Comparison of ENCODE assay signal across 8 cellular contexts in genomic region chr5:85049020-85049419, GRCh38.
DNase-seq lines count a peak whose midpoint lies in the region; ATAC-seq, FAIRE-seq and TF ChIP-seq lines count a peak whose summit lies in the region.

No MANE protein-coding gene starts in this region.

- no peak overlapping the region for H2BK12ac ChIP-seq in H9 (ENCODE audit: insufficient read length, low read depth, low read length)

- no peak overlapping the region for H3K9ac ChIP-seq in H9 (ENCODE audit: extremely low read depth, insufficient read length, low read length)
- no peak overlapping the region for H3K9ac ChIP-seq in fibroblast of lung (ENCODE audit: insufficient read depth, low read length)

- no peaks in the 10 kb centered on the region for H3K4me1 ChIP-seq in H9 (ENCODE audit: insufficient read depth, low read length)
- no peaks in the 10 kb centered on the region for H3K4me1 ChIP-seq in fibroblast of lung (ENCODE audit: control insufficient read depth, extremely low read depth, insufficient read depth, low read length)
- H3K4me1 ChIP-seq in small intestine (ENCODE audit: control insufficient read depth in 2 of 2, insufficient read depth in 1 of 2, low read depth in 1 of 2, low read length in 1 of 2) = no peaks in the 10 kb centered on the region
- no peaks in the 10 kb centered on the region for H3K4me1 ChIP-seq in psoas muscle

- no peak overlapping the region for H3K14ac ChIP-seq in H9 (ENCODE audit: insufficient read depth, low read length)

- H3K23ac ChIP-seq in H9 (ENCODE audit: insufficient read length, low read depth, low read length) = no peak overlapping the region

- FAIRE-seq in small intestine (lab: Jason Lieb, UNC) = no peak

- no peak overlapping the region for H3K4ac ChIP-seq in H9 (ENCODE audit: low read depth, low read length)

- H3K27ac ChIP-seq in H9 (ENCODE audit: insufficient read length, low read depth, low read length) = no peak overlapping the region
- H3K27ac ChIP-seq in fibroblast of lung (ENCODE audit: insufficient read depth, low read length) = no peak overlapping the region
- no peak overlapping the region for H3K27ac ChIP-seq in small intestine (ENCODE audit: low read depth in 1 of 2, low read length in 1 of 2)
- H3K27ac ChIP-seq in psoas muscle = no peak overlapping the region

- no peak overlapping the region for H3K4me3 Mint-ChIP-seq in H9
- no peak overlapping the region for H3K4me3 Mint-ChIP-seq in stimulated activated effector memory CD8-positive, alpha-beta T cell treated with anti-CD3 and anti-CD28 coated beads, Interleukin-12 subunit alpha, Interleukin-12 subunit beta, amount 100 ng/mL, for 72 hours

- peak overlapping the region in 2 of 3 experiments; percentile 50 to 96; a peak in 3 of 7 replicates for H3K27ac Mint-ChIP-seq in H9
- H3K27ac Mint-ChIP-seq in stimulated activated effector memory CD8-positive, alpha-beta T cell treated with anti-CD3 and anti-CD28 coated beads, Interleukin-12 subunit alpha, Interleukin-12 subunit beta, amount 100 ng/mL, for 72 hours = no peak overlapping the region

- no peak overlapping the region for H3K4me3 ChIP-seq in fibroblast of lung (replicated peaks in 1 of 4; ENCODE audit: control extremely low read depth in 1 of 4, insufficient read depth in 1 of 4, low read depth in 3 of 4, low read length in 4 of 4)
- no peak overlapping the region for H3K4me3 ChIP-seq in small intestine (ENCODE audit: low read depth in 1 of 2, low read length in 2 of 2)
- H3K4me3 ChIP-seq in psoas muscle = no peak overlapping the region

- H2AFZ ChIP-seq in H9 (ENCODE audit: low read length) (no peak overlapping the region), fibroblast of lung (ENCODE audit: low read length) (no peak overlapping the region)

- no peaks in the 10 kb centered on the region for H3K79me2 ChIP-seq in H9 (ENCODE audit: insufficient read depth, low read length)
- no peaks in the 10 kb centered on the region for H3K79me2 ChIP-seq in fibroblast of lung (ENCODE audit: control insufficient read depth, insufficient read depth, low read length)

- no peak overlapping the region for H2BK5ac ChIP-seq in H9 (ENCODE audit: insufficient read length, low read length)

- no peaks in the 10 kb centered on the region for H3K27me3 Mint-ChIP-seq in H9 (ENCODE audit: low read depth)

- no peaks in the 10 kb centered on the region for H3K36me3 ChIP-seq in fibroblast of lung (ENCODE audit: control insufficient read depth, insufficient read depth, low read length)
- H3K36me3 ChIP-seq in small intestine (ENCODE audit: control insufficient read depth in 2 of 2, insufficient read depth in 2 of 2, low read length in 2 of 2) = no peaks in the 10 kb centered on the region
- H3K36me3 ChIP-seq in psoas muscle (ENCODE audit: insufficient read depth in 1 of 2, low read depth in 1 of 2) = no peaks in the 10 kb centered on the region

- H3K27me3 ChIP-seq in H9 (ENCODE audit: insufficient read depth, low read length) = no peaks in the 10 kb centered on the region
- no peaks in the 10 kb centered on the region for H3K27me3 ChIP-seq in fibroblast of lung (ENCODE audit: control insufficient read depth, insufficient read depth, low read length)
- H3K27me3 ChIP-seq in small intestine (ENCODE audit: control insufficient read depth in 2 of 2, insufficient read depth in 2 of 2, low read length in 2 of 2) = no peaks in the 10 kb centered on the region
- no peaks in the 10 kb centered on the region for H3K27me3 ChIP-seq in psoas muscle (ENCODE audit: insufficient read depth in 3 of 3, low read length in 2 of 3)

- no peak overlapping the region for H4K5ac ChIP-seq in H9 (ENCODE audit: insufficient read length, low read depth, low read length)

- intact Hi-C loops in psoas muscle (cut with DNase I) = no loop called here

- no peaks in the 10 kb centered on the region for H3K23me2 ChIP-seq in H9 (ENCODE audit: insufficient read length, low read depth, low read length, poor library complexity, severe bottlenecking)

- H4K20me1 ChIP-seq in H9 (ENCODE audit: control insufficient read depth, insufficient read depth, insufficient read length) (no peaks in the 10 kb centered on the region), fibroblast of lung (ENCODE audit: control insufficient read depth, extremely low read depth, insufficient read depth, low read length) (no peaks in the 10 kb centered on the region)

- no peak overlapping the region for H3K56ac ChIP-seq in H9 (ENCODE audit: insufficient read length, low read depth, low read length)

- no peak overlapping the region for H4K8ac ChIP-seq in H9 (replicated peaks; ENCODE audit: insufficient read length, low read depth, low read length)

- DNase-seq in H9 (peak; percentile 50), NCI-H748 (lab: John Stamatoyannopoulos, UW; ENCODE audit: unreplicated experiment) (peak; percentile 83), fibroblast of lung (ENCODE audit: low read depth in 2 of 2) (peak; percentile 75 to 79), small intestine (peak; percentile 0), psoas muscle (no peak)
- no peak for DNase-seq in stimulated activated effector memory CD8-positive, alpha-beta T cell treated with anti-CD3 and anti-CD28 coated beads, Interleukin-12 subunit alpha, Interleukin-12 subunit beta, amount 100 ng/mL, for 72 hours (ENCODE audit: low spot score in 2 of 2)

- H3K4me1 Mint-ChIP-seq in H9 = peaks cover 0 to 9% of the 10 kb centered on the region in 2 experiments; a peak in 3 of 4 replicates
- no peaks in the 10 kb centered on the region for H3K4me1 Mint-ChIP-seq in stimulated activated effector memory CD8-positive, alpha-beta T cell treated with anti-CD3 and anti-CD28 coated beads, Interleukin-12 subunit alpha, Interleukin-12 subunit beta, amount 100 ng/mL, for 72 hours

- peaks cover 6 to 7% of the 10 kb centered on the region in 2 experiments; a peak in 2 of 5 replicates for H3K9me3 Mint-ChIP-seq in H9
- peaks cover 9% of the 10 kb centered on the region for H3K9me3 Mint-ChIP-seq in stimulated activated effector memory CD8-positive, alpha-beta T cell treated with anti-CD3 and anti-CD28 coated beads, Interleukin-12 subunit alpha, Interleukin-12 subunit beta, amount 100 ng/mL, for 72 hours

- H2AK5ac ChIP-seq in H9 (ENCODE audit: insufficient read length, low read length) = no peak overlapping the region

- H3K4me2 ChIP-seq in H9 (ENCODE audit: insufficient read depth, insufficient read length, low read length) = no peak overlapping the region
- H3K4me2 ChIP-seq in fibroblast of lung (ENCODE audit: extremely low read depth, insufficient read depth, low read length) = no peak overlapping the region

- H2BK15ac ChIP-seq in H9 (ENCODE audit: low read depth, low read length) = no peak overlapping the region

- WGBS in H9 (ENCODE audit: extremely low coverage, insufficient read length, low lambda C conversion rate) = no CpG with 5 or more reads among the region's 1 CpG
- WGBS in small intestine, 3 donors = 3 to 11% (median 8%) methylated on average over 1 of the region's 1 CpG
- WGBS in psoas muscle, 3 donors = 0 to 12% (median 10%) methylated on average over 1 of the region's 1 CpG

- H3K18ac ChIP-seq in H9 (ENCODE audit: insufficient read length, low read depth, low read length) = no peak overlapping the region

- H3K36me3 Mint-ChIP-seq in H9 (ENCODE audit: insufficient read depth in 1 of 3, low read depth in 3 of 3) = peaks cover 0 to 5% (median 0%) of the 10 kb centered on the region in 3 experiments; a peak in 1 of 7 replicates
- H3K36me3 Mint-ChIP-seq in stimulated activated effector memory CD8-positive, alpha-beta T cell treated with anti-CD3 and anti-CD28 coated beads, Interleukin-12 subunit alpha, Interleukin-12 subunit beta, amount 100 ng/mL, for 72 hours = no peaks in the 10 kb centered on the region

- H2BK20ac ChIP-seq in H9 (ENCODE audit: low read depth, low read length, poor library complexity, severe bottlenecking) = no peak overlapping the region

- H3K9me3 ChIP-seq in H9 (ENCODE audit: control insufficient read depth, low read depth, low read length) = no peaks in the 10 kb centered on the region
- H3K9me3 ChIP-seq in fibroblast of lung (ENCODE audit: control insufficient read depth, insufficient read depth, low read depth, low read length) = no peaks in the 10 kb centered on the region
- no peaks in the 10 kb centered on the region for H3K9me3 ChIP-seq in small intestine (ENCODE audit: control insufficient read depth, low read depth)
- no peaks in the 10 kb centered on the region for H3K9me3 ChIP-seq in psoas muscle

- H4K91ac ChIP-seq in H9 (ENCODE audit: insufficient read length, low read depth, low read length) = no peak overlapping the region

- H3T11ph ChIP-seq in H9 (ENCODE audit: low read length) = no peak overlapping the region

- TF ChIP-seq CTCF in H9 (conservative IDR thresholded peaks at IDR 0.05) = peak; percentile 73
- TF ChIP-seq CTCF in fibroblast of lung (conservative IDR thresholded peaks at IDR 0.05 in 1 of 2, IDR thresholded peaks at IDR 0.05 in 1 of 2; ENCODE audit: low read depth in 1 of 2, low read length in 2 of 2) = peak in 1 of 2 donors; percentile 59
- TF ChIP-seq CTCF in psoas muscle (IDR thresholded peaks at IDR 0.05) = no peak

- H3K79me1 ChIP-seq in H9 (ENCODE audit: insufficient read depth, low read depth, low read length, poor library complexity, severe bottlenecking) = no peaks in the 10 kb centered on the region

- ATAC-seq in stimulated activated effector memory CD8-positive, alpha-beta T cell treated with anti-CD3 and anti-CD28 coated beads, Interleukin-12 subunit alpha, Interleukin-12 subunit beta, amount 100 ng/mL, for 72 hours = no peak
- no peak for ATAC-seq in GM21576 (IDR thresholded peaks at IDR 0.05; ENCODE audit: unreplicated experiment)
- no peak for ATAC-seq in psoas muscle
- ATAC-seq in GM19351 (IDR thresholded peaks at IDR 0.05; ENCODE audit: unreplicated experiment) = no peak

- no peak overlapping the region for H2BK120ac ChIP-seq in H9 (ENCODE audit: low read depth, low read length, poor library complexity, severe bottlenecking)

Comparison
In these comparisons a context has a peak if more than half of its experiments do, and no peak if none do; other contexts are left out.
1. DNase-seq: peak in H9 (single experiment), NCI-H748 (single experiment), fibroblast of lung (2 of 2) and small intestine (single experiment); none in stimulated activated effector memory CD8-positive, alpha-beta T cell treated with anti-CD3 and anti-CD28 coated beads, Interleukin-12 subunit alpha, Interleukin-12 subunit beta, amount 100 ng/mL, for 72 hours (0 of 2) and psoas muscle (0 of 2).